Comparison of ENCODE assay signal across 8 cellular contexts in the genomic region with DNA sequence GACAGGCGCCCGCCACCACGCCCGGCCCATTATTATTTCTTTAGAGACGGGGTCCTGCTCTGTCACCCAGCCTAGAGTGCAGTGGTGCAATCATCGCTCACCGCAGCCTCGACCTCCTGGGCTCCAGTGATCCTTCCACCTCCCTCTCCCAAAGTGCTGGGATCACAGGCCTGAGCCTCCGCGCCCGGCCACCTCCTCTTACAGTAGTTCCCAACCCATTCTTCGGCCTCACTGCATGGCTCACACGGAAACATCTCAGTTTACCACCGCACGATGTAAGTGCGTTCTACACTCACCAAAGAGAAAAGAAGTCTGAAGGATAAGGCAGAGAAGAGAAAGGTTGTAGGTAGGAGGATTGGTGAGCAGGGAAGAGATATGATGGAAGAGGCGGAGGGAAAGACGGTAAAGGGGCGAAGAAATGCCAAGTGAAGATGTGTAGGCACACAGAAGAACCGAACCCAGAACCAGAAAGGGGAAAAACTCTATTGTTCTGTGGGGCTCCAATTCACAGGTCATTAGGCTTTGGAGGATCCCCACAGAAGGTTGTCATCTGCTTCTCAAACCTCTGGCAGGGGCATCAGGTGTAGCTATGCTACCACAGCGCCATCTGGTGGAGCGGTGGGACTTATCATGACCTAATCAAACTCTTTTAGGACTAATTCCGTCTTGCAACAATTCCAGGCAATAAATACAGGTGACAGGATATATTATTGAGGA.
DNase-seq lines count a peak whose midpoint lies in the region; ATAC-seq and TF ChIP-seq lines count a peak whose summit lies in the region.

No MANE protein-coding gene starts in this region.

- peak; percentile 74 for TF ChIP-seq CTCF in colonic mucosa (IDR thresholded peaks at IDR 0.05)
- TF ChIP-seq CTCF in left lung (IDR thresholded peaks at IDR 0.05), result peak; percentile 65 to 84

- H3K4me1 ChIP-seq in colonic mucosa (no peaks in the 10 kb centered on the region), left lung (peaks cover 0 to 3% of the 10 kb centered on the region in 2 donors)

- ATAC-seq in HG03354 (IDR thresholded peaks at IDR 0.05; ENCODE audit: poor library complexity, severe bottlenecking, unreplicated experiment), result peak; percentile 79
- peak; percentile 90 for ATAC-seq in left lung

- H3K4me3 ChIP-seq in colonic mucosa, result no peak overlapping the region
- H3K4me3 ChIP-seq in left lung, result no peak overlapping the region

- DNase-seq in activated gamma-delta T cell treated with Interleukin-2 at 50 U/mL for 16 hours (peak; percentile 83), activated gamma-delta T cell (lab: John Stamatoyannopoulos, UW) (no peak), NCI-H526 treated with DMSO at 0.1 percent for 48 hours (lab: John Stamatoyannopoulos, UW) (peak; percentile 59), colonic mucosa (peak; percentile 89), left lung (peak; percentile 80 to 87)
- DNase-seq in activated CD4-positive, alpha-beta T cell treated with anti-CD3 and anti-CD28 coated beads for 48 hours, result peak; percentile 88
- DNase-seq in stimulated activated CD4-positive, alpha-beta T cell treated with anti-CD3 and anti-CD28 coated beads, Interleukin-4, amount 100 ng/mL, for 48 hours (ENCODE audit: low read depth in 2 of 2), result peak; percentile 70 to 87

- H3K27ac ChIP-seq in colonic mucosa (no peak overlapping the region), left lung (no peak overlapping the region)

- intact Hi-C loops in colonic mucosa (cut with DNase I), result loop anchor here (5.0 kb wide), 2 partner anchors 106 to 846 kb away; no protein-coding TSS in a partner anchor
- intact Hi-C loops in left lung (cut with DNase I), result loop anchor here in 1 of 2 donors (10.0 kb wide), 1 partner anchor 848 kb away; a partner anchor contains a TSS

- H3K9ac ChIP-seq in colonic mucosa (ENCODE audit: low read depth in 2 of 2, low read length in 2 of 2), result no peak overlapping the region

- H3K36me3 ChIP-seq in colonic mucosa (no peaks in the 10 kb centered on the region), left lung (no peaks in the 10 kb centered on the region)

- no peaks in the 10 kb centered on the region for H3K9me3 ChIP-seq in colonic mucosa
- no peaks in the 10 kb centered on the region for H3K9me3 ChIP-seq in left lung

- no peaks in the 10 kb centered on the region for H3K27me3 ChIP-seq in colonic mucosa
- H3K27me3 ChIP-seq in left lung, result no peaks in the 10 kb centered on the region
